ENCODE assay signal across 8 cellular contexts in genomic region chr15:92097473-92098178, GRCh38.
DNase-seq lines count a peak whose midpoint lies in the region; ATAC-seq and TF ChIP-seq lines count a peak whose summit lies in the region.

No MANE protein-coding gene starts in this region.

- H3K27ac ChIP-seq in iPS DF 6.9 (ENCODE audit: low read length): no peak overlapping the region

- peak; percentile 52 for DNase-seq in EH (ENCODE audit: low read depth)
- peak; percentile 79 for DNase-seq in SW480 (ENCODE audit: low spot score)
- peak; percentile 47 for DNase-seq in astrocyte of the spinal cord (ENCODE audit: low read depth, low spot score)
- peak; percentile 63 for DNase-seq in iPS DF 6.9 (ENCODE audit: low read depth, low spot score)
- DNase-seq in stimulated activated CD4-positive, alpha-beta T cell treated with anti-CD3 and anti-CD28 coated beads, Interleukin-12 subunit alpha, Interleukin-12 subunit beta, amount 100 ng/mL, for 4 hours: peak; percentile 19
- DNase-seq in NCI-H2029 (lab: John Stamatoyannopoulos, UW): no peak

- no peak for TF ChIP-seq EP300 in Ishikawa (IDR thresholded peaks at IDR 0.05; ENCODE audit: borderline replicate concordance)

- peaks cover 4% of the 10 kb centered on the region; the same call in 1 of the 2 replicates for H3K4me1 ChIP-seq in iPS DF 6.9 (ENCODE audit: control insufficient read depth, insufficient read depth, low read length)

- WGBS in iPS DF 6.9 (ENCODE audit: insufficient coverage, insufficient read length): no CpG with 5 or more reads among the region's 17 CpGs

- in situ Hi-C loops in astrocyte of the spinal cord (cut with HindIII; ENCODE audit: low sequenced_read_pairs): no loop called here

- peak; percentile 59 for ATAC-seq in GM21526 (IDR thresholded peaks at IDR 0.05; ENCODE audit: low FRiP score, unreplicated experiment)

- peak; percentile 86 for TF ChIP-seq RAD21 in Ishikawa (IDR thresholded peaks at IDR 0.05; ENCODE audit: low read depth)

- no peaks in the 10 kb centered on the region for H3K9me3 ChIP-seq in iPS DF 6.9 (ENCODE audit: control insufficient read depth, insufficient read depth, low read length)

- H3K36me3 ChIP-seq in iPS DF 6.9 (ENCODE audit: control insufficient read depth, insufficient read depth, low read length): no peaks in the 10 kb centered on the region

- TF ChIP-seq CTCF in astrocyte of the spinal cord (IDR thresholded peaks at IDR 0.05; ENCODE audit: low read depth, low read length): peak; percentile 81

- H3K4me3 ChIP-seq in astrocyte of the spinal cord (ENCODE audit: low read depth, low read length): no peak overlapping the region
- no peak overlapping the region for H3K4me3 ChIP-seq in iPS DF 6.9 (ENCODE audit: low read length)

- no peaks in the 10 kb centered on the region for H3K27me3 ChIP-seq in iPS DF 6.9 (ENCODE audit: control insufficient read depth, insufficient read depth, low read length)

TF ChIP-seq in Ishikawa, 13 proteins besides CTCF, POLR2A, EP300 and RAD21:
- no peak for TF ChIP-seq TCF12 (IDR thresholded peaks at IDR 0.05; ENCODE audit: low read depth)
- no peak for TF ChIP-seq EGR1 (IDR thresholded peaks at IDR 0.05)
